Comparison of ENCODE assay signal across 34 cellular contexts in the genomic region with DNA sequence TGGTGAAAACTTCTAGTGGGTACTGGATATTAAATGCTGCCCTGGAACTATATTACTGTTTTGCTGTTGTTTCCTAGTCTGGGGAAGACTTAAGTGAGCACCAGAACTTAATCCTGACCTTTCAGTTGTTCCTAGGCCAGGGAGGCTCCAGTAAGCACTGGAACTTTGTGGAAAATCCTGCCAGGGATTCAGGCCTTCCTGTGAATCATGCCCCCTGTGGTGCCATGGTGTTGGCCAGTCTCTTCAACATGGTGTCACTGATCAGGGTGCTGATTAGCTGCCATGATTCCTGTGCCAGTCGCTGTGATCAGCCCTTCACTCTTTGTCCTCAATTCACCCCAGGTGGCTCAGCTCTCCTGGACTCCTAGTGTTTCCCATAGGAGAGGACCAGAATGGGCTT. TPM values are rescaled to one million over a fixed set of nuclear protein-coding genes. Genes with fewer than 3 reads are reported as not detected.
"Had no signal": no experiment of that assay in that cellular context is flagged by ENCODE, and none has a peak within 500 bp of the region (broad histone marks: within the 10 kb centered on the region; RNA-seq: fewer than 3 reads in every experiment).

No MANE protein-coding gene starts in this region.

- H3K9me3 ChIP-seq: ascending aorta, body of pancreas, Peyer's patch had no signal

- H3K4me1 ChIP-seq: ascending aorta, body of pancreas had no signal

- H3K27me3 ChIP-seq: ascending aorta, body of pancreas, cardiac muscle cell, Peyer's patch had no signal

- H3K4me3 ChIP-seq: ascending aorta, body of pancreas, cardiac muscle cell, Peyer's patch had no signal

- FAIRE-seq: TTC549 had no signal

- H3K27ac Mint-ChIP-seq: activated CD4-positive, alpha-beta memory T cell treated with anti-CD3 and anti-CD28 coated beads for 36 hours; activated CD4-positive, alpha-beta T cell treated with anti-CD3 and anti-CD28 coated beads, Interleukin-2, amount 10 ng/mL, durations not matched to agents 7 days and 5 days; activated naive CD4-positive, alpha-beta T cell treated with anti-CD3 and anti-CD28 coated beads, Interleukin-2, amount 50 U/mL, for 72 hours; activated naive CD8-positive, alpha-beta T cell treated with anti-CD3 and anti-CD28 coated beads, Interleukin-2, amount 50 U/mL, for 24 hours; T-cell had no signal

- H3K36me3 Mint-ChIP-seq: T-cell had no signal

- ATAC-seq: activated naive CD4-positive, alpha-beta T cell treated with anti-CD3 and anti-CD28 coated beads, Interleukin-2, amount 50 U/mL, for 72 hours; activated naive CD8-positive, alpha-beta T cell treated with anti-CD3 and anti-CD28 coated beads, Interleukin-2, amount 50 U/mL, for 24 hours; activated T-cell treated with anti-CD3 and anti-CD28 coated beads, Interleukin-2, amount 50 U/mL, for 4 hours; body of pancreas; T-cell had no signal

- DNase-seq: activated CD4-positive, alpha-beta memory T cell treated with anti-CD3 and anti-CD28 coated beads for 36 hours; activated CD4-positive, alpha-beta T cell treated with anti-CD3 and anti-CD28 coated beads, Interleukin-2, amount 10 ng/mL, durations not matched to agents 7 days and 5 days; activated CD4-positive, CD25-positive, alpha-beta regulatory T cell; activated CD8-positive, alpha-beta memory T cell treated with anti-CD3 and anti-CD28 coated beads for 24 hours; activated effector memory CD4-positive, alpha-beta T cell treated with anti-CD3 and anti-CD28 coated beads, Interleukin-2, amount 50 U/mL, for 16 hours; activated naive CD4-positive, alpha-beta T cell treated with Interleukin-2 at 50 U/mL for 16 hours; activated naive CD8-positive, alpha-beta T cell treated with anti-CD3 and anti-CD28 coated beads, Interleukin-2, amount 50 U/mL, for 24 hours; activated T-cell treated with anti-CD3 and anti-CD28 coated beads, Interleukin-2, amount 50 U/mL, for 4 hours; amniotic stem cell; body of pancreas; Kasumi-1; KBM-7; MV-4-11; NCI-H1092 treated with DMSO at 0.1 percent for 48 hours; NCI-H1417 treated with DMSO at 0.1 percent for 48 hours; NCI-H1694; NCI-H2029; NCI-H2107; NCI-H2171 treated with DMSO at 0.1 percent for 48 hours; NCI-H345; NCI-H510A treated with DMSO at 0.1 percent for 48 hours; NCI-H69; NK-92 treated with Interleukin-12 subunit alpha and Interleukin-12 subunit beta, amount 100 ng/mL, for 24 hours; OCI-M1; Peyer's patch; SHP77 treated with DMSO at 0.1 percent for 48 hours; T-cell; T-helper 2 cell; T1000 had no signal

- H3K4me3 Mint-ChIP-seq: activated CD4-positive, alpha-beta memory T cell treated with anti-CD3 and anti-CD28 coated beads for 36 hours; activated CD4-positive, alpha-beta T cell treated with anti-CD3 and anti-CD28 coated beads, Interleukin-2, amount 10 ng/mL, durations not matched to agents 7 days and 5 days; activated naive CD8-positive, alpha-beta T cell treated with anti-CD3 and anti-CD28 coated beads, Interleukin-2, amount 50 U/mL, for 24 hours; activated T-cell treated with anti-CD3 and anti-CD28 coated beads, Interleukin-2, amount 50 U/mL, for 4 hours; T-cell had no signal

- H3K27me3 Mint-ChIP-seq: activated CD4-positive, alpha-beta memory T cell treated with anti-CD3 and anti-CD28 coated beads for 36 hours; activated naive CD8-positive, alpha-beta T cell treated with anti-CD3 and anti-CD28 coated beads, Interleukin-2, amount 50 U/mL, for 24 hours; T-cell had no signal

- H3K27ac ChIP-seq: ascending aorta, body of pancreas, cardiac muscle cell, Peyer's patch, VCaP had no signal

- H3K36me3 ChIP-seq: ascending aorta, cardiac muscle cell, Peyer's patch had no signal

RNA-seq across cellular contexts. Expression of a gene that starts 8.5 kb away (rescaled TPM):
- total RNA-seq: cardiac muscle cell had no signal
- polyA plus RNA-seq: cardiac muscle cell had no signal
